12 cellular contexts compared by ENCODE assay signal in the genomic region with DNA sequence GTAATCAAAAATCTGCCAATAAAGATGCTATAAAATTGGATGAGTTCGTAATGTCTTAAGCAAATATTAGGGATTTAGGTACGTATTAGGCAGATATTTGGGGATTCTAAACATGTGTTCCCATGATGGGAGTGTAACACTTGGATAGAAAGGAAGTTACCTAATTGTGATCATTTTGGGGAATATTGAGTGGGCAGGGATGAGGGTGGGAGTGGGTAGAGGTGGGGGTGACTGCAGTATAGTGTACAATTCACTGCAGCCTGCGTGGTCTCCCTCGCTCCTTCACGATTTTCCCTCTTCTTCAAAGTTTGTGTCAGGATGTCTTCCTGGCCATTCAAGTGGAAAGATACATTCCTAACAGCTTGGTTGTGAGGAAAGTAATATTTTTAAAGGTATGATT. TPM values are rescaled to one million over a fixed set of nuclear protein-coding genes. Genes with fewer than 3 reads are reported as not detected.
DNase-seq lines count a peak whose midpoint lies in the region; ATAC-seq, FAIRE-seq and TF ChIP-seq lines count a peak whose summit lies in the region.
"Had no signal": no experiment of that assay in that cellular context is flagged by ENCODE, and none has a peak within 500 bp of the region (broad histone marks: within the 10 kb centered on the region; RNA-seq: fewer than 3 reads in every experiment).

No MANE protein-coding gene starts in this region.

- DNase-seq in Calu3 = no peak
- no peak for DNase-seq in adrenal gland
- no peak for DNase-seq in skeletal muscle cell (ENCODE audit: low read depth)
- no peak for DNase-seq in UCSD-AML1 (lab: John Stamatoyannopoulos, UW; ENCODE audit: unreplicated experiment)
- DNase-seq in stimulated activated CD4-positive, alpha-beta T cell treated with anti-CD3 and anti-CD28 coated beads, Interleukin-4, amount 100 ng/mL, for 4 hours = no peak
- DNase-seq in small intestine = no peak
- DNase-seq: CD8-positive, alpha-beta T cell; NCI-H187; T1000 had no signal

- peak overlapping the region; percentile 77 for H3K4me3 Mint-ChIP-seq in Calu3 (ENCODE audit: low read depth, unreplicated experiment)
- H3K4me3 Mint-ChIP-seq: CD8-positive, alpha-beta T cell had no signal

- no peak overlapping the region for H3K27ac Mint-ChIP-seq in Calu3 (ENCODE audit: unreplicated experiment)
- H3K27ac Mint-ChIP-seq: CD8-positive, alpha-beta T cell had no signal

- no peaks in the 10 kb centered on the region for H3K36me3 ChIP-seq in adrenal gland (replicated peaks in 1 of 2)
- H3K36me3 ChIP-seq in iPS-15b (ENCODE audit: control insufficient read depth, insufficient read depth, low read length) = no peaks in the 10 kb centered on the region
- no peaks in the 10 kb centered on the region for H3K36me3 ChIP-seq in small intestine (ENCODE audit: control insufficient read depth in 2 of 2, insufficient read depth in 2 of 2, low read length in 2 of 2)

- no peaks in the 10 kb centered on the region for H3K4me1 Mint-ChIP-seq in Calu3 (ENCODE audit: low read depth, unreplicated experiment)

- BruUV-seq in Calu3 (replicated peaks; lab: Mats Ljungman, UMichigan) = no TSS peak

- H3K9me3 ChIP-seq in adrenal gland (replicated peaks in 1 of 3) (no peaks in the 10 kb centered on the region), iPS-15b (ENCODE audit: control insufficient read depth, insufficient read depth, low read length) (no peaks in the 10 kb centered on the region), small intestine (ENCODE audit: control insufficient read depth, low read depth) (no peaks in the 10 kb centered on the region)

- H3K4me3 ChIP-seq in adrenal gland (peak overlapping the region in 1 of 4 donors; percentile 61), iPS-15b (ENCODE audit: low read depth, low read length) (peak overlapping the region; percentile 90), skeletal muscle cell (ENCODE audit: low read depth, low read length) (peak overlapping the region; percentile 67), small intestine (ENCODE audit: low read depth in 1 of 2, low read length in 2 of 2) (no peak overlapping the region)

- H3K9ac ChIP-seq in iPS-15b (ENCODE audit: low read depth, low read length) = no peak overlapping the region

- ATAC-seq in HG02870 (IDR thresholded peaks at IDR 0.05; ENCODE audit: unreplicated experiment) = no peak
- ATAC-seq: CD8-positive, alpha-beta T cell had no signal

- H3K27me3 ChIP-seq in adrenal gland = no peaks in the 10 kb centered on the region
- peaks cover 24% of the 10 kb centered on the region for H3K27me3 ChIP-seq in iPS-15b (ENCODE audit: control insufficient read depth, insufficient read depth, low read length)
- peaks cover 0 to 5% of the 10 kb centered on the region in 2 donors for H3K27me3 ChIP-seq in small intestine (ENCODE audit: control insufficient read depth in 2 of 2, insufficient read depth in 2 of 2, low read length in 2 of 2)

- peak overlapping the region in 4 of 5 donors; percentile 71 to 87 (median 85) for H3K27ac ChIP-seq in adrenal gland
- peak overlapping the region in 1 of 2 donors; percentile 84 for H3K27ac ChIP-seq in small intestine (ENCODE audit: low read depth in 1 of 2, low read length in 1 of 2)
- H3K27ac ChIP-seq: HL-60 had no signal

- WGBS in adrenal gland, 4 donors = 85 to 92% (median 87%) methylated on average over 5 of the region's 5 CpGs
- WGBS in small intestine, 3 donors = 85% methylated on average over 5 of the region's 5 CpGs

- peaks cover 28% of the 10 kb centered on the region for H3K27me3 Mint-ChIP-seq in Calu3 (ENCODE audit: unreplicated experiment)

- no peak for TF ChIP-seq POLR2A in adrenal gland (IDR thresholded peaks at IDR 0.05)

- intact Hi-C loops in Calu3 (cut with micrococcal nuclease; ENCODE audit: unreplicated experiment) (no loop called here), adrenal gland (cut with DNase I) (loop anchor here in 1 of 2 donors (10.0 kb wide), 1 partner anchor 172 kb away; no protein-coding TSS in a partner anchor)

- H3K9me3 Mint-ChIP-seq in Calu3 (ENCODE audit: low read depth, unreplicated experiment) = no peaks in the 10 kb centered on the region
- H3K9me3 Mint-ChIP-seq: CD8-positive, alpha-beta T cell had no signal

- TF ChIP-seq CTCF in Calu3 (IDR thresholded peaks at IDR 0.05; ENCODE audit: unreplicated experiment) = no peak
- no peak for TF ChIP-seq CTCF in adrenal gland (IDR thresholded peaks at IDR 0.05)

- CTCF ChIA-PET in Calu3 (lab: Charles Lee) = no interaction called here

- FAIRE-seq in small intestine (lab: Jason Lieb, UNC) = no peak

- peaks cover 7 to 8% of the 10 kb centered on the region in 2 donors for H3K4me1 ChIP-seq in adrenal gland (replicated peaks in 1 of 2)
- H3K4me1 ChIP-seq in iPS-15b (ENCODE audit: control insufficient read depth, insufficient read depth, low read length) = peaks cover 3% of the 10 kb centered on the region
- H3K4me1 ChIP-seq in small intestine (ENCODE audit: control insufficient read depth in 2 of 2, insufficient read depth in 1 of 2, low read depth in 1 of 2, low read length in 1 of 2) = no peaks in the 10 kb centered on the region

- peaks cover 11% of the 10 kb centered on the region for H3K36me3 Mint-ChIP-seq in Calu3 (ENCODE audit: insufficient read depth, unreplicated experiment)
- H3K36me3 Mint-ChIP-seq: CD8-positive, alpha-beta T cell had no signal

RNA-seq across cellular contexts. Expression of gene PRKG1, which starts 1.3 kb away (rescaled TPM):
- 0.21 and 0.81 TPM in 2 replicates for total RNA-seq in Calu3 (2022)
- 100 to 1,000 TPM in 1 of 8 donors, 10 to 100 TPM in 7; 26.1 to 104 (median 57.5) TPM for total RNA-seq in adrenal gland
- 10 to 100 TPM in 2 of 3 donors, 1 to 10 TPM in 1; 6.9 to 15.5 (median 14.4) TPM for polyA plus RNA-seq in adrenal gland
- 1 to 10 TPM in 1 of 3 donors, under 1 TPM in 2; 0.45 to 1.9 (median 0.81) TPM for polyA plus RNA-seq in small intestine
- total RNA-seq: CD8-positive, alpha-beta T cell had no signal

Comparison
In these comparisons a context has a peak if more than half of its experiments do, and no peak if none do; other contexts are left out.
1. H3K4me3 ChIP-seq: peak in iPS-15b (single experiment) and skeletal muscle cell (single experiment); none in small intestine (0 of 2).
2. RNA of gene PRKG1, which starts 1.3 kb away (total RNA-seq): 26.1 to 104 TPM in adrenal gland; 0.21 to 0.81 TPM in Calu3; every median in the first group is over 10 times any median in the second.